Comparison of ENCODE assay signal across 19 cellular contexts in genomic region chr21:28126521-28127317, GRCh38.
"Had no signal": no experiment of that assay in that cellular context is flagged by ENCODE, and none has a peak within 500 bp of the region (broad histone marks: within the 10 kb centered on the region; RNA-seq: fewer than 3 reads in every experiment).

No MANE protein-coding gene starts in this region.

- DNase-seq: activated CD4-positive, alpha-beta T cell treated with anti-CD3 and anti-CD28 coated beads, Interleukin-2, amount 10 ng/mL, durations not matched to agents 24 days and 14 days; activated CD8-positive, alpha-beta T cell treated with anti-CD3 and anti-CD28 coated beads for 36 hours; activated naive CD4-positive, alpha-beta T cell treated with anti-CD3 and anti-CD28 coated beads for 36 hours; activated T-cell treated with anti-CD3 and anti-CD28 coated beads, Interleukin-2, amount 50 U/mL, for 1 hour; anterior cingulate cortex; brain microvascular endothelial cell; colonic mucosa; foreskin fibroblast; hippocampal formation; islet precursor cell; midbrain; nephron progenitor cell; nucleus accumbens; posterior cingulate gyrus; stimulated activated CD4-positive, alpha-beta T cell treated with anti-CD3 and anti-CD28 coated beads, Interleukin-12 subunit alpha, Interleukin-12 subunit beta, amount 100 ng/mL, for 4 hours; stimulated activated CD4-positive, alpha-beta T cell treated with anti-CD3 and anti-CD28 coated beads, Interleukin-2, amount 100 ng/mL, for 24 hours; stimulated activated naive CD4-positive, alpha-beta T cell treated with Interleukin-2 at 50 U/mL for 16 hours; T-cell; tibial artery had no signal

- H3K4me1 ChIP-seq: colonic mucosa had no signal

- H3K4me3 ChIP-seq: colonic mucosa, tibial artery had no signal

- H3K27ac ChIP-seq: brain microvascular endothelial cell, colonic mucosa, tibial artery had no signal

- H3K36me3 ChIP-seq: brain microvascular endothelial cell, colonic mucosa, tibial artery had no signal

- H3K27me3 ChIP-seq: brain microvascular endothelial cell, colonic mucosa, tibial artery had no signal

- H3K9me3 ChIP-seq: colonic mucosa had no signal
